ENCODE assay signal across 8 cellular contexts in the genomic region with DNA sequence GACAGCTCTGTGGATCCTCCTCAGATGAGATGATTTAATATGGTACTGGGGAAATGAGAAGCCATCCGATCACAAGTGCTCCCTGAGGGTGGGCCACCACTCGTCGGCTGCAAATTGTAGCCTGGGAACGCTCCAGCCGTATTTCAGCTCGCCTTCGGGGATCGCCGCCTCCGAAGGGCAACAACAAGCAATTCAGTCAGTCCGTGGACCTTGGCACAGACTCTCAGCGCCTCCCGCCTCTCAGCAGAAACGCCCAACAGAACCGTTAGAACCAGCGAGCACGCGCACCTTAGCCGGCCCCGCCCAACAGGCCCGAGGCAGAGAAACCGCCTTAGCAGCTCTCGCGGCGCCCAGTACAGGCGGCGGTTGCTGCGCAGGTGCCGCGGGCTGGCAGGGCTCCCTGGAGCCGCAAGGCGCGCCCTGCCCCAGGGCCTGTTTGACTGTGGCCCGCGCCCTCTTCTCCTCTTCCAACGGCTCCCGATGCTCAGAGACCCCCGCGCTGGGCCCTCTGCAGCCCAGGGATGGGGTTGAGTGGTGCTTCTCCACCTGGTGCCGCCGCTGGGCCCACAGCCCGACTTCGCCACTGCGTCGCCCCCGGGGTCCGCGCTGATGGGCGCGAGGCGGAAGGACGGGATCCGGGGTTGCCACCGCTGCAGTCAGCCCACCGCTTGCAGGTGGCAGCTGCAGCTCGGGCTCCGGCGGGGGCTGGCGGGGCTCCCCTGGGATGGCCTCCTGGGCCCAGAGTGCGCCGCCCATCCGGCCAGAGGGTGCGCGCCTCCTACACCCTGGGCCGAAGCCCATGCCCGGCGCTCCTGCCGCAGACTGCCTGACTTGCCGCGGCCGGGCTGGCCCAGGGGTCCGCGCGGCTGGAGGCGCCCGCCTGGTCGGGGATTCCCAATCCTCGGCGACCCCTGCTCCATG.
DNase-seq lines count a peak whose midpoint lies in the region; ATAC-seq and TF ChIP-seq lines count a peak whose summit lies in the region.
"Not testable (repeated sequence)": the region's sequence is repeated elsewhere in the genome, so short reads cannot be mapped to it uniquely, and the experiment has no call there.

No MANE protein-coding gene starts in this region.

- intact Hi-C loops in Panc1 (cut with micrococcal nuclease; ENCODE audit: unreplicated experiment); activated T-helper 2 cell treated with anti-CD3 and anti-CD28 coated beads, Interferon-gamma antibody, Interleukin-2, Interleukin-4, amounts not matched to agents 10 μg/mL and 5 μg/mL and 100 μg/mL, durations not matched to agents 14 hours and 24 hours and 36 hours (cut with micrococcal nuclease); gastrocnemius medialis (cut with DNase I; ENCODE audit: low total_unique reads): not testable (repeated sequence)

- not testable (repeated sequence) for H3K36me3 Mint-ChIP-seq in activated T-helper 2 cell treated with anti-CD3 and anti-CD28 coated beads, Interferon-gamma antibody, Interleukin-2, Interleukin-4, amounts not matched to agents 10 μg/mL and 5 μg/mL and 100 μg/mL, durations not matched to agents 14 hours and 24 hours and 36 hours (ENCODE audit: low read depth); endodermal cell (ENCODE audit: low read depth)

- not testable (repeated sequence) for TF ChIP-seq EP300 in upper lobe of left lung (IDR thresholded peaks at IDR 0.05)

- peaks cover 28% of the 10 kb centered on the region for H3K27me3 Mint-ChIP-seq in activated T-helper 2 cell treated with anti-CD3 and anti-CD28 coated beads, Interferon-gamma antibody, Interleukin-2, Interleukin-4, amounts not matched to agents 10 μg/mL and 5 μg/mL and 100 μg/mL, durations not matched to agents 14 hours and 24 hours and 36 hours (ENCODE audit: low read depth)
- H3K27me3 Mint-ChIP-seq in endodermal cell (ENCODE audit: insufficient read depth), result peaks cover 71% of the 10 kb centered on the region

- H3K27ac ChIP-seq in Panc1 (ENCODE audit: low read length), result peak overlapping the region; percentile 54
- H3K27ac ChIP-seq in endodermal cell (ENCODE audit: low read depth, low read length); gastrocnemius medialis; upper lobe of left lung: not testable (repeated sequence)

- in situ Hi-C loops in Panc1 (cut with HindIII; ENCODE audit: low pct_unique_long_range_greater_than_20kb, low sequenced_read_pairs); gastrocnemius medialis (cut with MboI; ENCODE audit: low sequenced_read_pairs in 4 of 4): not testable (repeated sequence)

- peak overlapping the region; percentile 55 for H3K4me3 Mint-ChIP-seq in activated T-helper 2 cell treated with anti-CD3 and anti-CD28 coated beads, Interferon-gamma antibody, Interleukin-2, Interleukin-4, amounts not matched to agents 10 μg/mL and 5 μg/mL and 100 μg/mL, durations not matched to agents 14 hours and 24 hours and 36 hours (ENCODE audit: low read depth)
- H3K4me3 Mint-ChIP-seq in endodermal cell, result peak overlapping the region; percentile 52

- WGBS in endodermal cell (ENCODE audit: insufficient coverage in 1 of 2, insufficient read length in 1 of 2), 2 experiments, result 3 to 9% methylated on average over 15 to 79 of the region's 79 CpGs
- 2 to 3% methylated on average over 25 to 41 of the region's 79 CpGs for WGBS in upper lobe of left lung, 2 donors

- CTCF ChIA-PET in Panc1 (lab: Charles Lee), result not testable (repeated sequence)

- peak overlapping the region; percentile 33; the same call in 1 of the 2 replicates for H3K4me3 ChIP-seq in GM08714 (ENCODE audit: low read length)
- peak overlapping the region; percentile 38 to 44 for H3K4me3 ChIP-seq in Panc1 (ENCODE audit: low read depth in 2 of 2, low read length in 2 of 2)
- H3K4me3 ChIP-seq in endodermal cell (ENCODE audit: low read length), result peak overlapping the region; percentile 69
- H3K4me3 ChIP-seq in gastrocnemius medialis, result peak overlapping the region in 3 of 4 donors; percentile 14 to 44 (median 28)
- H3K4me3 ChIP-seq in upper lobe of left lung, result peak overlapping the region in 3 of 4 donors; percentile 23 to 45 (median 34)

- H3K36me3 ChIP-seq in Panc1 (ENCODE audit: control insufficient read depth, insufficient read depth, low read length); endodermal cell (ENCODE audit: control insufficient read depth, insufficient read depth, low read length); gastrocnemius medialis; upper lobe of left lung: not testable (repeated sequence)

- not testable (repeated sequence) for H3K9me3 Mint-ChIP-seq in activated T-helper 2 cell treated with anti-CD3 and anti-CD28 coated beads, Interferon-gamma antibody, Interleukin-2, Interleukin-4, amounts not matched to agents 10 μg/mL and 5 μg/mL and 100 μg/mL, durations not matched to agents 14 hours and 24 hours and 36 hours; endodermal cell

- not testable (repeated sequence) for H3K9me3 ChIP-seq in Panc1 (ENCODE audit: control insufficient read depth, insufficient read depth, low read depth, low read length); endodermal cell (ENCODE audit: control insufficient read depth, low read length); gastrocnemius medialis; upper lobe of left lung

- TF ChIP-seq POLR2A in gastrocnemius medialis (IDR thresholded peaks at IDR 0.05); upper lobe of left lung (IDR thresholded peaks at IDR 0.05): not testable (repeated sequence)

- not testable (repeated sequence) for H3K27me3 ChIP-seq in Panc1 (ENCODE audit: control insufficient read depth, insufficient read depth, low read length)
- H3K27me3 ChIP-seq in endodermal cell (ENCODE audit: control insufficient read depth, insufficient read depth, low read length, poor library complexity, severe bottlenecking), result peaks cover 50% of the 10 kb centered on the region
- peaks cover 0 to 28% (median 15%) of the 10 kb centered on the region in 3 donors for H3K27me3 ChIP-seq in gastrocnemius medialis
- H3K27me3 ChIP-seq in upper lobe of left lung, result peaks cover 0 to 11% (median 3%) of the 10 kb centered on the region in 4 donors

- not testable (repeated sequence) for BruUV-seq in Panc1 (replicated peaks; lab: Mats Ljungman, UMichigan)

- peak; percentile 87 for ATAC-seq in Panc1
- not testable (repeated sequence) for ATAC-seq in gastrocnemius medialis; upper lobe of left lung (ENCODE audit: low FRiP score in 2 of 2)

- H3K4me1 ChIP-seq in Panc1 (ENCODE audit: control insufficient read depth, insufficient read depth, low read length); endodermal cell (ENCODE audit: control insufficient read depth, insufficient read depth, low read length); gastrocnemius medialis: not testable (repeated sequence)
- peaks cover 3 to 14% (median 10%) of the 10 kb centered on the region in 4 donors for H3K4me1 ChIP-seq in upper lobe of left lung

- not testable (repeated sequence) for H3K4me1 Mint-ChIP-seq in activated T-helper 2 cell treated with anti-CD3 and anti-CD28 coated beads, Interferon-gamma antibody, Interleukin-2, Interleukin-4, amounts not matched to agents 10 μg/mL and 5 μg/mL and 100 μg/mL, durations not matched to agents 14 hours and 24 hours and 36 hours (ENCODE audit: low read depth); endodermal cell

- H3K27ac Mint-ChIP-seq in activated T-helper 2 cell treated with anti-CD3 and anti-CD28 coated beads, Interferon-gamma antibody, Interleukin-2, Interleukin-4, amounts not matched to agents 10 μg/mL and 5 μg/mL and 100 μg/mL, durations not matched to agents 14 hours and 24 hours and 36 hours, result peak overlapping the region; percentile 30
- H3K27ac Mint-ChIP-seq in endodermal cell, result not testable (repeated sequence)

- DNase-seq in NCI-H1092 treated with DMSO at 0.1 percent for 48 hours (lab: John Stamatoyannopoulos, UW) (peak; percentile 81), endodermal cell (peak; percentile 85), left kidney (ENCODE audit: low read depth, low spot score) (peak; percentile 71), upper lobe of left lung (peak; percentile 30 to 87)
- not testable (repeated sequence) for DNase-seq in Panc1 (ENCODE audit: low read depth, low spot score); gastrocnemius medialis
- DNase-seq in activated T-helper 2 cell treated with anti-CD3 and anti-CD28 coated beads, Interferon-gamma antibody, Interleukin-2, Interleukin-4, amounts not matched to agents 10 μg/mL and 5 μg/mL and 100 μg/mL, durations not matched to agents 14 hours and 24 hours and 36 hours (ENCODE audit: low spot score), result peak; percentile 69

- not testable (repeated sequence) for TF ChIP-seq CTCF in Panc1 (IDR thresholded peaks at IDR 0.05); endodermal cell (conservative IDR thresholded peaks at IDR 0.05); gastrocnemius medialis (IDR thresholded peaks at IDR 0.05 in 4 of 5, conservative IDR thresholded peaks at IDR 0.05 in 1 of 5); upper lobe of left lung (IDR thresholded peaks at IDR 0.05)

- POLR2A ChIA-PET in Panc1 (lab: Charles Lee), result not testable (repeated sequence)

- not testable (repeated sequence) for H3K9ac ChIP-seq in endodermal cell (ENCODE audit: extremely low read depth, low read length, poor library complexity, severe bottlenecking)
